In genomic region chrX:98523026-98523425, GRCh38 we compare ENCODE assay signal across 22 cellular contexts.
"Had no signal": no experiment of that assay in that cellular context is flagged by ENCODE, and none has a peak within 500 bp of the region (broad histone marks: within the 10 kb centered on the region; RNA-seq: fewer than 3 reads in every experiment).

No MANE protein-coding gene starts in this region.

- H3K4me3 Mint-ChIP-seq: activated CD4-positive, alpha-beta T cell treated with anti-CD3 and anti-CD28 coated beads, Interleukin-2, amount 10 ng/mL, durations not matched to agents 7 days and 5 days; activated CD8-positive, alpha-beta T cell treated with anti-CD3 and anti-CD28 coated beads, Interleukin-2, amount 10 ng/mL, durations not matched to agents 7 days and 5 days; activated naive CD4-positive, alpha-beta T cell treated with anti-CD3 and anti-CD28 coated beads, Interleukin-2, amount 50 U/mL, for 24 hours; activated T-cell treated with anti-CD3 and anti-CD28 coated beads, Interleukin-2, amount 50 U/mL, for 24 hours; natural killer cell had no signal

- ATAC-seq: activated CD4-positive, CD25-positive, alpha-beta regulatory T cell treated with anti-CD3 and anti-CD28 coated beads, Interleukin-2, amount 50 U/mL, for 24 hours; activated CD8-positive, alpha-beta T cell treated with anti-CD3 and anti-CD28 coated beads, Interleukin-2, amount 10 ng/mL, durations not matched to agents 7 days and 5 days; gastroesophageal sphincter; heart right ventricle; left colon; lower lobe of right lung; natural killer cell had no signal

- H3K4me1 ChIP-seq: breast epithelium, esophagus muscularis mucosa, gastroesophageal sphincter, heart right ventricle, lower lobe of right lung, tibial artery, uterus had no signal

- H3K27me3 ChIP-seq: esophagus muscularis mucosa, gastroesophageal sphincter, heart right ventricle, tibial artery, uterus had no signal

- H3K4me3 ChIP-seq: breast epithelium, esophagus muscularis mucosa, gastroesophageal sphincter, heart right ventricle, lower lobe of right lung, tibial artery, uterus had no signal

- H3K36me3 ChIP-seq: breast epithelium, esophagus muscularis mucosa, gastroesophageal sphincter, heart right ventricle, lower lobe of right lung, tibial artery, uterus had no signal

- DNase-seq: activated CD4-positive, alpha-beta T cell treated with anti-CD3 and anti-CD28 coated beads, Interleukin-2, amount 10 ng/mL, durations not matched to agents 7 days and 5 days; activated CD8-positive, alpha-beta T cell treated with anti-CD3 and anti-CD28 coated beads, Interleukin-2, amount 10 ng/mL, durations not matched to agents 7 days and 5 days; activated effector memory CD4-positive, alpha-beta T cell treated with Interleukin-2 at 50 U/mL for 16 hours; activated T-cell treated with anti-CD3 and anti-CD28 coated beads, Interleukin-2, amount 50 U/mL, for 24 hours; cerebellar nuclear complex; cortex of kidney; effector CD8-positive, alpha-beta T cell; heart right ventricle; left colon; lower lobe of right lung; natural killer cell; nucleus accumbens; stimulated activated CD4-positive, alpha-beta T cell treated with anti-CD3 and anti-CD28 coated beads, Interleukin-2, amount 100 ng/mL, for 24 hours; stimulated activated naive CD4-positive, alpha-beta T cell treated with Interleukin-2 at 50 U/mL for 16 hours; T1000; tibial artery; uterus had no signal

- H3K27ac ChIP-seq: breast epithelium, esophagus muscularis mucosa, gastroesophageal sphincter, heart right ventricle, lower lobe of right lung, tibial artery, uterus had no signal

- H3K27me3 Mint-ChIP-seq: activated CD4-positive, alpha-beta T cell treated with anti-CD3 and anti-CD28 coated beads, Interleukin-2, amount 10 ng/mL, durations not matched to agents 7 days and 5 days; activated naive CD4-positive, alpha-beta T cell treated with anti-CD3 and anti-CD28 coated beads, Interleukin-2, amount 50 U/mL, for 24 hours had no signal

- H3K9me3 Mint-ChIP-seq: activated CD4-positive, alpha-beta T cell treated with anti-CD3 and anti-CD28 coated beads, Interleukin-2, amount 10 ng/mL, durations not matched to agents 7 days and 5 days; activated naive CD4-positive, alpha-beta T cell treated with anti-CD3 and anti-CD28 coated beads, Interleukin-2, amount 50 U/mL, for 24 hours; activated T-cell treated with anti-CD3 and anti-CD28 coated beads, Interleukin-2, amount 50 U/mL, for 24 hours had no signal

- H3K27ac Mint-ChIP-seq: activated CD4-positive, alpha-beta T cell treated with anti-CD3 and anti-CD28 coated beads, Interleukin-2, amount 10 ng/mL, durations not matched to agents 7 days and 5 days; activated CD8-positive, alpha-beta T cell treated with anti-CD3 and anti-CD28 coated beads, Interleukin-2, amount 10 ng/mL, durations not matched to agents 7 days and 5 days; activated naive CD4-positive, alpha-beta T cell treated with anti-CD3 and anti-CD28 coated beads, Interleukin-2, amount 50 U/mL, for 24 hours; activated T-cell treated with anti-CD3 and anti-CD28 coated beads, Interleukin-2, amount 50 U/mL, for 24 hours; natural killer cell had no signal

- H3K9me3 ChIP-seq: breast epithelium, esophagus muscularis mucosa, gastroesophageal sphincter, heart right ventricle, lower lobe of right lung, tibial artery, uterus had no signal

- H3K4me1 Mint-ChIP-seq: activated CD4-positive, alpha-beta T cell treated with anti-CD3 and anti-CD28 coated beads, Interleukin-2, amount 10 ng/mL, durations not matched to agents 7 days and 5 days; activated naive CD4-positive, alpha-beta T cell treated with anti-CD3 and anti-CD28 coated beads, Interleukin-2, amount 50 U/mL, for 24 hours; natural killer cell had no signal

- H3K36me3 Mint-ChIP-seq: activated naive CD4-positive, alpha-beta T cell treated with anti-CD3 and anti-CD28 coated beads, Interleukin-2, amount 50 U/mL, for 24 hours; natural killer cell had no signal
